Comparison of ENCODE assay signal across 10 cellular contexts in genomic region chr12:88490425-88490824, GRCh38.
"Had no signal": no experiment of that assay in that cellular context is flagged by ENCODE, and none has a peak within 500 bp of the region (broad histone marks: within the 10 kb centered on the region; RNA-seq: fewer than 3 reads in every experiment).

No MANE protein-coding gene starts in this region.

- FAIRE-seq: H1, H54 had no signal

- DNase-seq: GM23248, GOT3, H7, H9, HCEC 1CT, HFFc6 had no signal

- H2AFZ ChIP-seq: GM23248, GM23338 had no signal

- H3K27ac ChIP-seq: GM23248 had no signal

- H3K9ac ChIP-seq: GM23248 had no signal

- H3K9me3 ChIP-seq: HAP-1 had no signal

- H3K4me3 ChIP-seq: GM23248, GM23338, HAP-1 had no signal

- H3K36me3 ChIP-seq: HAP-1 had no signal

- ATAC-seq: GM23338 had no signal

- H3K4me2 ChIP-seq: GM23338 had no signal
